8 cellular contexts compared by ENCODE assay signal in the genomic region with DNA sequence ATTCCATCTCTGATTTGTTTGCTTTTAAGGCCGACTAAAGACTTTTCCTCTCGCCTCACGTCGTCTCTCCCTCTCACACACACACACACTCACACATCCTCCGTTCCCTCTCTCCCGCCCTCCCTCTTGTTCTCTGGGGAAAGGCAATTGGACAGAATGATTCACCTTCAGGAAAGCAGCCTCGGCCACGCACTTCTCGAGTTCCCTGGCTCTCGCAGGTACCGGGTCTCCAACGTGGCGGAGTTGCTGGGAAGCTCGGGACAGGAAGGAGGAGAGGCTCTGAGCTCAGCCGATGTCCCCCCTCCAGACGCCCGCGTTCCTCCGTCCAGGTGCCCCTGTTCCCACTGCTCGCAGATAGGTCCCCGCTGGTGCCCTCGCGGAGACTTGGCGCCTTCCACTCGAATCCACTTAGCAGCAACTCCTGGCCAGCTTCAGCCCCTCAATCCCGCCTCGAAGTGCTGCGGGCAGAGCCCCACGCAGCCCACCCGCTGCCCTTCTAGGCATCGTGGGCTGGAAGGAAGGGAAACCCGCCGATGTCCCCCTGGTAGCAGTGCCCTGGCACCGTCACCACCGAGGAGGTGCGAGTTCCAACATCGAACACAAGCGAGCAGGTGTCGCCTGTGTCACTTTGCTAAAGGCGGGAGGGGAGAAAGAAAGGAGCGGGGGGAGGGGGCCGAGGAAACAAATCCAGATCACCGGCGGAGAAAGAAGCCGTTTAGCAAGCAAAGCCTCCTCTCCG.
DNase-seq lines count a peak whose midpoint lies in the region; ATAC-seq and TF ChIP-seq lines count a peak whose summit lies in the region.

No MANE protein-coding gene starts in this region.

- no peaks in the 10 kb centered on the region for H3K36me3 Mint-ChIP-seq in activated naive CD8-positive, alpha-beta T cell treated with anti-CD3 and anti-CD28 coated beads, Interleukin-2, amount 10 ng/mL, durations not matched to agents 7 days and 5 days

- no peak overlapping the region for H3K27ac ChIP-seq in gastrocnemius medialis

- in situ Hi-C loops in KBM-7 (cut with MboI; ENCODE audit: low pct_unique_long_range_greater_than_20kb, low sequenced_read_pairs) (no loop called here), gastrocnemius medialis (cut with MboI; ENCODE audit: low sequenced_read_pairs in 4 of 4) (no loop called here)

- no peaks in the 10 kb centered on the region for H3K9me3 ChIP-seq in gastrocnemius medialis

- no peak overlapping the region for H3K27ac Mint-ChIP-seq in activated naive CD8-positive, alpha-beta T cell treated with anti-CD3 and anti-CD28 coated beads, Interleukin-2, amount 10 ng/mL, durations not matched to agents 7 days and 5 days

- DNase-seq in DMS53 (lab: John Stamatoyannopoulos, UW) (peak; percentile 77), KBM-7 (peak; percentile 24), gastrocnemius medialis (no peak), HT-29 (ENCODE audit: low spot score) (no peak), hippocampal formation (lab: John Stamatoyannopoulos, UW) (no peak), NCI-H2107 (lab: John Stamatoyannopoulos, UW) (no peak)
- peak; percentile 44 for DNase-seq in activated naive CD8-positive, alpha-beta T cell treated with anti-CD3 and anti-CD28 coated beads, Interleukin-2, amount 10 ng/mL, durations not matched to agents 7 days and 5 days

- peaks cover 22 to 37% (median 32%) of the 10 kb centered on the region in 3 donors for H3K27me3 ChIP-seq in gastrocnemius medialis

- peak; percentile 12 for ATAC-seq in activated naive CD8-positive, alpha-beta T cell treated with anti-CD3 and anti-CD28 coated beads, Interleukin-2, amount 10 ng/mL, durations not matched to agents 7 days and 5 days (ENCODE audit: low read depth)
- no peak for ATAC-seq in gastrocnemius medialis

- H3K4me1 ChIP-seq in gastrocnemius medialis: peaks cover 18 to 21% of the 10 kb centered on the region in 2 donors

- POLR2A ChIA-PET in activated naive CD8-positive, alpha-beta T cell treated with anti-CD3 and anti-CD28 coated beads, Interleukin-2, amount 10 ng/mL, durations not matched to agents 7 days and 5 days (lab: Charles Lee): no interaction called here

- H3K4me3 Mint-ChIP-seq in activated naive CD8-positive, alpha-beta T cell treated with anti-CD3 and anti-CD28 coated beads, Interleukin-2, amount 10 ng/mL, durations not matched to agents 7 days and 5 days: peak overlapping the region; percentile 82

- no peaks in the 10 kb centered on the region for H3K9me3 Mint-ChIP-seq in activated naive CD8-positive, alpha-beta T cell treated with anti-CD3 and anti-CD28 coated beads, Interleukin-2, amount 10 ng/mL, durations not matched to agents 7 days and 5 days

- H3K27me3 Mint-ChIP-seq in activated naive CD8-positive, alpha-beta T cell treated with anti-CD3 and anti-CD28 coated beads, Interleukin-2, amount 10 ng/mL, durations not matched to agents 7 days and 5 days: peaks cover 69% of the 10 kb centered on the region

- peaks cover 16% of the 10 kb centered on the region for H3K4me1 Mint-ChIP-seq in activated naive CD8-positive, alpha-beta T cell treated with anti-CD3 and anti-CD28 coated beads, Interleukin-2, amount 10 ng/mL, durations not matched to agents 7 days and 5 days

- H3K36me3 ChIP-seq in gastrocnemius medialis: no peaks in the 10 kb centered on the region

- TF ChIP-seq POLR2A in gastrocnemius medialis (IDR thresholded peaks at IDR 0.05): no peak

- TF ChIP-seq CTCF in gastrocnemius medialis (IDR thresholded peaks at IDR 0.05 in 4 of 5, conservative IDR thresholded peaks at IDR 0.05 in 1 of 5): no peak

- H3K4me3 ChIP-seq in iPS-11a (ENCODE audit: low read depth, low read length) (peak overlapping the region; percentile 57), gastrocnemius medialis (peak overlapping the region; percentile 32 to 60 (median 44))

- intact Hi-C loops in gastrocnemius medialis (cut with DNase I; ENCODE audit: low total_unique reads): no loop called here

Comparison
In these comparisons a context has a peak if more than half of its experiments do, and no peak if none do; other contexts are left out.
1. DNase-seq: peak in DMS53 (single experiment), KBM-7 (single experiment) and activated naive CD8-positive, alpha-beta T cell treated with anti-CD3 and anti-CD28 coated beads, Interleukin-2, amount 10 ng/mL, durations not matched to agents 7 days and 5 days (single experiment); none in gastrocnemius medialis (0 of 2), HT-29 (single experiment), hippocampal formation (0 of 2) and NCI-H2107 (single experiment).